25 cellular contexts compared by ENCODE assay signal in genomic region chr12:34208331-34209258, GRCh38.
"Had no signal": no experiment of that assay in that cellular context is flagged by ENCODE, and none has a peak within 500 bp of the region (broad histone marks: within the 10 kb centered on the region; RNA-seq: fewer than 3 reads in every experiment).

No MANE protein-coding gene starts in this region.

- H3K27me3 ChIP-seq: foreskin keratinocyte, heart left ventricle, hepatocyte, left lung, neutrophil, right atrium auricular region, sigmoid colon, stomach, thyroid gland had no signal

- H3K27ac Mint-ChIP-seq: effector memory CD8-positive, alpha-beta T cell; progenitor cell of endocrine pancreas; stimulated activated effector memory CD8-positive, alpha-beta T cell treated with anti-CD3 and anti-CD28 coated beads, Interleukin-12 subunit alpha, Interleukin-12 subunit beta, amount 100 ng/mL, for 72 hours had no signal

- H3K27ac ChIP-seq: foreskin keratinocyte, gastroesophageal sphincter, heart left ventricle, hepatocyte, left lung, neutrophil, parathyroid adenoma, right atrium auricular region, sigmoid colon, stomach, thyroid gland had no signal

- DNase-seq: cerebellar nuclear complex; cortex of kidney; effector memory CD8-positive, alpha-beta T cell; foreskin keratinocyte; heart left ventricle; left cardiac atrium; left lung; naive thymus-derived CD8-positive, alpha-beta T cell; sigmoid colon; stimulated activated CD4-positive, alpha-beta T cell treated with anti-CD3 and anti-CD28 coated beads, Interleukin-2, amount 100 ng/mL, for 24 hours; stimulated activated CD4-positive, alpha-beta T cell treated with anti-CD3 and anti-CD28 coated beads, Interleukin-4, amount 100 ng/mL, for 24 hours; stimulated activated naive CD4-positive, alpha-beta T cell treated with Interleukin-2 at 50 U/mL for 16 hours; stomach; thyroid gland; trophoblast cell had no signal

- H3K79me2 ChIP-seq: hepatocyte, parathyroid adenoma had no signal

- H3K4me1 Mint-ChIP-seq: neural crest cell had no signal

- H3K9ac ChIP-seq: parathyroid adenoma had no signal

- H3K27me3 Mint-ChIP-seq: effector memory CD8-positive, alpha-beta T cell; progenitor cell of endocrine pancreas had no signal

- H3K4me1 ChIP-seq: foreskin keratinocyte, gastroesophageal sphincter, left lung, parathyroid adenoma, right atrium auricular region, sigmoid colon, stomach, thyroid gland had no signal

- ATAC-seq: effector memory CD8-positive, alpha-beta T cell; foreskin keratinocyte; gastroesophageal sphincter; heart left ventricle; left cardiac atrium; left lung; naive thymus-derived CD8-positive, alpha-beta T cell; stimulated activated effector memory CD8-positive, alpha-beta T cell treated with anti-CD3 and anti-CD28 coated beads, Interleukin-12 subunit alpha, Interleukin-12 subunit beta, amount 100 ng/mL, for 72 hours had no signal

- H2AFZ ChIP-seq: hepatocyte, parathyroid adenoma had no signal

- H3K9me3 ChIP-seq: gastroesophageal sphincter, heart left ventricle, neutrophil, right atrium auricular region, thyroid gland had no signal

- H3K9me3 Mint-ChIP-seq: effector memory CD8-positive, alpha-beta T cell; stimulated activated effector memory CD8-positive, alpha-beta T cell treated with anti-CD3 and anti-CD28 coated beads, Interleukin-12 subunit alpha, Interleukin-12 subunit beta, amount 100 ng/mL, for 72 hours had no signal

- FAIRE-seq: endometrium, islet of Langerhans had no signal

- H3K36me3 ChIP-seq: gastroesophageal sphincter, heart left ventricle, left lung, neutrophil, right atrium auricular region, sigmoid colon, stomach, thyroid gland had no signal

- H3K4me3 Mint-ChIP-seq: effector memory CD8-positive, alpha-beta T cell; naive thymus-derived CD8-positive, alpha-beta T cell; neural crest cell; stimulated activated effector memory CD8-positive, alpha-beta T cell treated with anti-CD3 and anti-CD28 coated beads, Interleukin-12 subunit alpha, Interleukin-12 subunit beta, amount 100 ng/mL, for 72 hours had no signal

- H3K4me3 ChIP-seq: gastroesophageal sphincter, heart left ventricle, hepatocyte, left lung, right atrium auricular region, sigmoid colon, stomach, thyroid gland had no signal

- H3K4me2 ChIP-seq: hepatocyte had no signal

- H3K36me3 Mint-ChIP-seq: stimulated activated effector memory CD8-positive, alpha-beta T cell treated with anti-CD3 and anti-CD28 coated beads, Interleukin-12 subunit alpha, Interleukin-12 subunit beta, amount 100 ng/mL, for 72 hours had no signal
